In genomic region chr7:78179827-78180226, GRCh38 we compare ENCODE assay signal across 3 cellular contexts.
TF ChIP-seq lines count a peak whose summit lies in the region.

No MANE protein-coding gene starts in this region.

TF ChIP-seq in HepG2, 621 proteins besides CTCF, POLR2A, EP300 and RAD21:
- TF ChIP-seq KMT2B (CRISPR knock-in tag; IDR thresholded peaks at IDR 0.05) (no peak), IRX3 (CRISPR knock-in tag; IDR thresholded peaks at IDR 0.05; ENCODE audit: borderline replicate concordance, low read depth) (no peak), ZNF296 (CRISPR knock-in tag; conservative IDR thresholded peaks at IDR 0.05) (no peak), CEBPB (IDR thresholded peaks at IDR 0.05; ENCODE audit: borderline replicate concordance, low read depth, low read length) (peak; percentile 48; the same call in 1 of the 2 replicates), LCORL (IDR thresholded peaks at IDR 0.05) (no peak), LCORL (CRISPR knock-in tag; IDR thresholded peaks at IDR 0.05) (no peak)

TF ChIP-seq in IMR-90, 13 proteins besides CTCF, POLR2A, EP300 and RAD21:
- TF ChIP-seq CEBPB (IDR thresholded peaks at IDR 0.05; ENCODE audit: low read depth, low read length) (peak; percentile 61), MAZ (IDR thresholded peaks at IDR 0.05; ENCODE audit: borderline replicate concordance, low read depth, low read length) (no peak)
TF ChIP-seq in IMR-90: peak in this region for 1.

TF ChIP-seq in K562, 482 proteins besides CTCF, POLR2A, EP300 and RAD21:
- TF ChIP-seq CEBPG (CRISPR knock-in tag; IDR thresholded peaks at IDR 0.05) (no peak), CEBPG (tag; conservative IDR thresholded peaks at IDR 0.05 in 1 of 2, IDR thresholded peaks at IDR 0.05 in 1 of 2) (peak; percentile 51 to 64), ARID2 (IDR thresholded peaks at IDR 0.05) (no peak), HNRNPK (IDR thresholded peaks at IDR 0.05; ENCODE audit: low read depth, low read length, poor library complexity, severe bottlenecking) (no peak), CEBPB (tag; IDR thresholded peaks at IDR 0.05) (0 out of 2 replicates have a peak, but pooled peaks have one; percentile 37)
TF ChIP-seq in K562: peak in this region for 2.
